ENCODE assay signal across 9 cellular contexts in genomic region chr11:78318733-78319132, GRCh38.
DNase-seq lines count a peak whose midpoint lies in the region; ATAC-seq and TF ChIP-seq lines count a peak whose summit lies in the region.
"Had no signal": no experiment of that assay in that cellular context is flagged by ENCODE, and none has a peak within 500 bp of the region (broad histone marks: within the 10 kb centered on the region; RNA-seq: fewer than 3 reads in every experiment).

No MANE protein-coding gene starts in this region.

- no peak for TF ChIP-seq CTCF in MCF 10A (IDR thresholded peaks at IDR 0.05; ENCODE audit: unreplicated experiment)
- no peak for TF ChIP-seq CTCF in mammary epithelial cell (conservative IDR thresholded peaks at IDR 0.05 in 1 of 2, IDR thresholded peaks at IDR 0.05 in 1 of 2; ENCODE audit: extremely low read depth in 1 of 2, insufficient read depth in 1 of 2, low read depth in 1 of 2, low read length in 2 of 2)
- TF ChIP-seq CTCF in chondrocyte (IDR thresholded peaks at IDR 0.05), result no peak
- no peak for TF ChIP-seq CTCF in transverse colon (IDR thresholded peaks at IDR 0.05)
- TF ChIP-seq CTCF in GM10266 (IDR thresholded peaks at IDR 0.05; ENCODE audit: control insufficient read depth, insufficient read depth, low read depth, missing control alignments), result no peak

- POLR2A ChIA-PET in MCF 10A (lab: Yijun Ruan, JAX), result no interaction called here
- POLR2A ChIA-PET in activated CD4-positive, alpha-beta memory T cell treated with anti-CD3 and anti-CD28 coated beads, Interleukin-2, amount 10 ng/mL, durations not matched to agents 7 days and 5 days (lab: Charles Lee), result interaction anchor here (0.7 to 1.2 kb wide), 2 partner anchors 8 to 100 kb away, joined by 3 to 5 read pairs; partner anchors contain the start of gene GAB2

- H3K4me1 ChIP-seq in mammary epithelial cell (ENCODE audit: insufficient read depth, low read length) (peaks cover 3% of the 10 kb centered on the region), muscle layer of colon (ENCODE audit: insufficient read depth, low read length) (peaks cover 33% of the 10 kb centered on the region), transverse colon (peaks cover 2 to 36% (median 23%) of the 10 kb centered on the region in 4 donors)

- 81% methylated on average over 5 of the region's 5 CpGs for WGBS in mammary epithelial cell (ENCODE audit: low coverage, missing lambda C conversion rate)
- WGBS in transverse colon (ENCODE audit: low coverage in 1 of 2), 2 donors, result 34 to 54% methylated on average over 3 to 5 of the region's 5 CpGs

- H3K4me3 ChIP-seq in mammary epithelial cell (replicated peaks in 1 of 3; ENCODE audit: insufficient read depth in 1 of 3, low read depth in 2 of 3, low read length in 3 of 3) (no peak overlapping the region), muscle layer of colon (ENCODE audit: low read depth in 1 of 2, low read length in 2 of 2) (no peak overlapping the region), transverse colon (no peak overlapping the region)
- H3K4me3 ChIP-seq: testis had no signal

- TF ChIP-seq EP300 in transverse colon (IDR thresholded peaks at IDR 0.05; ENCODE audit: low read depth), result no peak

- no peak overlapping the region for H3K4me2 ChIP-seq in mammary epithelial cell (ENCODE audit: insufficient read depth, low read depth, low read length)

- BruUV-seq in MCF 10A (replicated peaks; lab: Mats Ljungman, UMichigan), result no TSS peak
- no TSS peak for BruUV-seq in mammary epithelial cell (replicated peaks; lab: Mats Ljungman, UMichigan)

- CTCF ChIA-PET in MCF 10A (lab: Yijun Ruan, JAX), result interaction anchor here (0.6 kb wide), 1 partner anchor 95 kb away, joined by 3 read pairs; no protein-coding TSS in a partner anchor
- CTCF ChIA-PET in mammary epithelial cell (lab: Charles Lee; ENCODE audit: low non-redundant PET), result no interaction called here
- CTCF ChIA-PET in activated CD4-positive, alpha-beta memory T cell treated with anti-CD3 and anti-CD28 coated beads, Interleukin-2, amount 10 ng/mL, durations not matched to agents 7 days and 5 days (lab: Charles Lee), result interaction anchor here (1.1 kb wide), 1 partner anchor 91 kb away, joined by 3 read pairs; no protein-coding TSS in a partner anchor

- intact Hi-C loops in MCF 10A (cut with micrococcal nuclease), result no loop called here
- intact Hi-C loops in mammary epithelial cell (cut with micrococcal nuclease), result no loop called here
- intact Hi-C loops in transverse colon (cut with DNase I; ENCODE audit: low total_unique reads), result no loop called here

- ATAC-seq in HG02973 (IDR thresholded peaks at IDR 0.05; ENCODE audit: unreplicated experiment), result no peak

- dilution Hi-C loops in mammary epithelial cell (cut with HindIII; ENCODE audit: low sequenced_read_pairs), result no loop called here

- no peaks in the 10 kb centered on the region for H3K9me3 ChIP-seq in mammary epithelial cell (replicated peaks; ENCODE audit: insufficient read depth, low read length)
- H3K9me3 ChIP-seq in muscle layer of colon (ENCODE audit: low read length), result no peaks in the 10 kb centered on the region
- H3K9me3 ChIP-seq in transverse colon, result no peaks in the 10 kb centered on the region
- H3K9me3 ChIP-seq: testis had no signal

- no peak overlapping the region for H2AFZ ChIP-seq in mammary epithelial cell (ENCODE audit: low read depth, low read length)

- H3K36me3 ChIP-seq in mammary epithelial cell (ENCODE audit: insufficient read depth, low read length) (no peaks in the 10 kb centered on the region), muscle layer of colon (ENCODE audit: insufficient read depth, low read length) (no peaks in the 10 kb centered on the region), transverse colon (no peaks in the 10 kb centered on the region)

- H3K4me3 Mint-ChIP-seq in MCF 10A (ENCODE audit: unreplicated experiment) (no peak overlapping the region), chondrocyte (ENCODE audit: unreplicated experiment) (no peak overlapping the region)
- no peak overlapping the region for H3K4me3 Mint-ChIP-seq in activated CD4-positive, alpha-beta memory T cell treated with anti-CD3 and anti-CD28 coated beads, Interleukin-2, amount 10 ng/mL, durations not matched to agents 7 days and 5 days

- in situ Hi-C loops in mammary epithelial cell (cut with MboI; ENCODE audit: low sequenced_read_pairs in 2 of 2), result no loop called here
- in situ Hi-C loops in transverse colon (cut with MboI; ENCODE audit: low pct_ligation_motif_present in 1 of 4, low pct_unique_long_range_greater_than_20kb in 1 of 4, low sequenced_read_pairs in 3 of 4), result no loop called here

- H3K27ac ChIP-seq in mammary epithelial cell (ENCODE audit: insufficient read depth, low read depth, low read length) (no peak overlapping the region), muscle layer of colon (ENCODE audit: low read depth, low read length) (peak overlapping the region; percentile 39), transverse colon (peak overlapping the region; percentile 30 to 46 (median 42))

- H3K27me3 Mint-ChIP-seq in MCF 10A (ENCODE audit: insufficient read depth, unreplicated experiment) (no peaks in the 10 kb centered on the region), chondrocyte (ENCODE audit: low read depth) (no peaks in the 10 kb centered on the region)
- no peaks in the 10 kb centered on the region for H3K27me3 Mint-ChIP-seq in activated CD4-positive, alpha-beta memory T cell treated with anti-CD3 and anti-CD28 coated beads, Interleukin-2, amount 10 ng/mL, durations not matched to agents 7 days and 5 days

- no peaks in the 10 kb centered on the region for H3K36me3 Mint-ChIP-seq in MCF 10A (ENCODE audit: insufficient read depth, unreplicated experiment)
- no peaks in the 10 kb centered on the region for H3K36me3 Mint-ChIP-seq in chondrocyte (ENCODE audit: low read depth)
- H3K36me3 Mint-ChIP-seq in activated CD4-positive, alpha-beta memory T cell treated with anti-CD3 and anti-CD28 coated beads, Interleukin-2, amount 10 ng/mL, durations not matched to agents 7 days and 5 days (ENCODE audit: low read depth), result peaks cover 41% of the 10 kb centered on the region

- no peak for TF ChIP-seq POLR2A in transverse colon (IDR thresholded peaks at IDR 0.05)

- H4K20me1 ChIP-seq in mammary epithelial cell (ENCODE audit: insufficient read depth, low read length), result no peaks in the 10 kb centered on the region

- peak overlapping the region; percentile 27 for H3K27ac Mint-ChIP-seq in MCF 10A (ENCODE audit: low read depth, unreplicated experiment)
- peak overlapping the region; percentile 9 for H3K27ac Mint-ChIP-seq in chondrocyte (ENCODE audit: unreplicated experiment)
- H3K27ac Mint-ChIP-seq in activated CD4-positive, alpha-beta memory T cell treated with anti-CD3 and anti-CD28 coated beads, Interleukin-2, amount 10 ng/mL, durations not matched to agents 7 days and 5 days, result no peak overlapping the region

- no peaks in the 10 kb centered on the region for H3K27me3 ChIP-seq in mammary epithelial cell (ENCODE audit: insufficient read depth, low read length)
- H3K27me3 ChIP-seq in muscle layer of colon (ENCODE audit: control insufficient read depth in 1 of 2, insufficient read depth in 2 of 2, low read length in 2 of 2), result no peaks in the 10 kb centered on the region
- no peaks in the 10 kb centered on the region for H3K27me3 ChIP-seq in transverse colon
- H3K27me3 ChIP-seq: testis had no signal

- DNase-seq in MCF 10A (ENCODE audit: unreplicated experiment) (no peak), mammary epithelial cell (no peak), chondrocyte (ENCODE audit: low spot score) (no peak), transverse colon (no peak), GM10266 (ENCODE audit: extremely low spot score) (no peak)
- DNase-seq in activated CD4-positive, alpha-beta memory T cell treated with anti-CD3 and anti-CD28 coated beads, Interleukin-2, amount 10 ng/mL, durations not matched to agents 7 days and 5 days, result no peak
- DNase-seq: testis had no signal

- H3K4me1 Mint-ChIP-seq in MCF 10A (ENCODE audit: insufficient read depth, unreplicated experiment), result peaks cover 12% of the 10 kb centered on the region
- peaks cover 30% of the 10 kb centered on the region for H3K4me1 Mint-ChIP-seq in chondrocyte (ENCODE audit: low read depth)
- H3K4me1 Mint-ChIP-seq in activated CD4-positive, alpha-beta memory T cell treated with anti-CD3 and anti-CD28 coated beads, Interleukin-2, amount 10 ng/mL, durations not matched to agents 7 days and 5 days, result peaks cover 69% of the 10 kb centered on the region

- no peaks in the 10 kb centered on the region for H3K79me2 ChIP-seq in mammary epithelial cell (ENCODE audit: insufficient read depth, low read length)

- H3K9me3 Mint-ChIP-seq in MCF 10A (ENCODE audit: unreplicated experiment) (no peaks in the 10 kb centered on the region), chondrocyte (ENCODE audit: low read depth) (no peaks in the 10 kb centered on the region)
- peaks cover 5% of the 10 kb centered on the region for H3K9me3 Mint-ChIP-seq in activated CD4-positive, alpha-beta memory T cell treated with anti-CD3 and anti-CD28 coated beads, Interleukin-2, amount 10 ng/mL, durations not matched to agents 7 days and 5 days

- H3K9ac ChIP-seq in mammary epithelial cell (ENCODE audit: insufficient read depth, low read length), result no peak overlapping the region
- H3K9ac ChIP-seq in muscle layer of colon (ENCODE audit: low read length), result no peak overlapping the region
